Comparison of ENCODE assay signal across 9 cellular contexts in the genomic region with DNA sequence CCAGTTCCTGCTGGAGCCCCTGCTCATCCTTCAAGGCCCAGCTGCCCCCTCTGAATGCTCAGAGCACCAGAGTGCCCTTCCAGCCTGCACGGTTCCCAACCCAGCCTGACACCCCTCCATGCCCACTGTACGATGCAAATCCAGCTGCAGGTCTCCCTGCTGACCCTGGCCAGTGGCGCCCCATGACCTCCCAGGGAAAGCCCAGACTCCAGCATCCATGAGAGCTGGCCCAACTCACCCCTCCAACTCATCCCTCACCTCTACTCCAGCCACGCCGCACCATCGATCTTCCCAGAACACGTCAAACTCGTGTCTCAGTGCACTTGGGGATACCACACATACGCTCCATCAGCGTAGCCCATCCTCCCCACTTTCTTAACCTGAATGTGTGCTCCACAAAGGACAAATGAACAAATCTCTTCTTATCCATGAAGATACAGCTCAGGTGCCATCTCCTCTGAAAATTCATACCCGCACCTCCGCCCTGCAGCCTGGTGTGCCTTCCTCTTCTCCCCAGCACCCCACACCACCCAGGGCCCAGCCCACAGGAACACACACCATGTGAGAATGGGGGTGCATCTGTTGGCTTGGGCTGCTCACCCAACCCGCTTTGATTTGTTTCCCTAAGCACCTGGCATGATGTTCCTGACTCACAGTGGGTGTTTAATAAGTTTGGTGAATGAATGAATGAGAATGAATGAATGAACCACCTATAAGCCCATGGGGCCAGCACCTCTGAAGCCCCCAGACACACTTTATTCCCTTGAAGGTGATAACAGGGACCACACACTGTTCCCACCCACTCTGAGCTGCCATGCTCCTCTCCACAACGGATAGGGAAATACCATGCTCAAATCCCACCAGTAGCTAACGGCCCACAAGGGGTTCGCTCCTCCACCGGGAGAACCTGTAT. TPM values are rescaled to one million over a fixed set of nuclear protein-coding genes. Genes with fewer than 3 reads are reported as not detected.
DNase-seq lines count a peak whose midpoint lies in the region; ATAC-seq and TF ChIP-seq lines count a peak whose summit lies in the region.
"Had no signal": no experiment of that assay in that cellular context is flagged by ENCODE, and none has a peak within 500 bp of the region (broad histone marks: within the 10 kb centered on the region; RNA-seq: fewer than 3 reads in every experiment).

No MANE protein-coding gene starts in this region.

- H3K27ac ChIP-seq in mammary epithelial cell (ENCODE audit: insufficient read depth, low read depth, low read length), result no peak overlapping the region

- no peak overlapping the region for H3K4me2 ChIP-seq in mammary epithelial cell (ENCODE audit: insufficient read depth, low read depth, low read length)

- TF ChIP-seq CTCF in MCF 10A (IDR thresholded peaks at IDR 0.05; ENCODE audit: unreplicated experiment) (no peak), mammary epithelial cell (conservative IDR thresholded peaks at IDR 0.05 in 1 of 2, IDR thresholded peaks at IDR 0.05 in 1 of 2; ENCODE audit: extremely low read depth in 1 of 2, insufficient read depth in 1 of 2, low read depth in 1 of 2, low read length in 2 of 2) (no peak), natural killer cell (IDR thresholded peaks at IDR 0.05) (no peak), type B pancreatic cell (conservative IDR thresholded peaks at IDR 0.05) (no peak)

- H3K4me3 ChIP-seq in mammary epithelial cell (replicated peaks in 1 of 3; ENCODE audit: insufficient read depth in 1 of 3, low read depth in 2 of 3, low read length in 3 of 3), result no peak overlapping the region

- CTCF ChIA-PET in MCF 10A (lab: Yijun Ruan, JAX), result interaction anchor here (1.5 to 1.6 kb wide), 2 partner anchors 53 to 123 kb away, joined by 3 to 6 read pairs; no protein-coding TSS in a partner anchor
- CTCF ChIA-PET in mammary epithelial cell (lab: Charles Lee; ENCODE audit: low non-redundant PET), result interaction anchor here (0.6 kb wide), 1 partner anchor 549 kb away, joined by 3 read pairs; no protein-coding TSS in a partner anchor

- no peaks in the 10 kb centered on the region for H3K36me3 ChIP-seq in mammary epithelial cell (ENCODE audit: insufficient read depth, low read length)

- intact Hi-C loops in MCF 10A (cut with micrococcal nuclease), result no loop called here
- intact Hi-C loops in mammary epithelial cell (cut with micrococcal nuclease), result no loop called here
- intact Hi-C loops in natural killer cell (cut with micrococcal nuclease), result loop anchor here (10.0 kb wide), 2 partner anchors 49 to 89 kb away; no protein-coding TSS in a partner anchor

- no peak overlapping the region for H2AFZ ChIP-seq in mammary epithelial cell (ENCODE audit: low read depth, low read length)

- H3K36me3 Mint-ChIP-seq in MCF 10A (ENCODE audit: insufficient read depth, unreplicated experiment), result peaks cover 6% of the 10 kb centered on the region
- H3K36me3 Mint-ChIP-seq in central memory CD8-positive, alpha-beta T cell (ENCODE audit: insufficient read depth), result peaks cover 17% of the 10 kb centered on the region
- no peaks in the 10 kb centered on the region for H3K36me3 Mint-ChIP-seq in natural killer cell
- H3K36me3 Mint-ChIP-seq in type B pancreatic cell, result peaks cover 7% of the 10 kb centered on the region

- 96% methylated on average over 12 of the region's 17 CpGs for WGBS in mammary epithelial cell (ENCODE audit: low coverage, missing lambda C conversion rate)

- no TSS peak for BruUV-seq in MCF 10A (replicated peaks; lab: Mats Ljungman, UMichigan)
- BruUV-seq in mammary epithelial cell (replicated peaks; lab: Mats Ljungman, UMichigan), result no TSS peak

- no peaks in the 10 kb centered on the region for H3K27me3 Mint-ChIP-seq in MCF 10A (ENCODE audit: insufficient read depth, unreplicated experiment)
- no peaks in the 10 kb centered on the region for H3K27me3 Mint-ChIP-seq in central memory CD8-positive, alpha-beta T cell
- H3K27me3 Mint-ChIP-seq in natural killer cell (ENCODE audit: low read depth in 2 of 2), result no peaks in the 10 kb centered on the region
- H3K27me3 Mint-ChIP-seq in type B pancreatic cell, result no peaks in the 10 kb centered on the region

- DNase-seq in MCF 10A (ENCODE audit: unreplicated experiment), result no peak
- no peak for DNase-seq in mammary epithelial cell
- no peak for DNase-seq in central memory CD8-positive, alpha-beta T cell (ENCODE audit: low spot score in 2 of 2)
- no peak for DNase-seq in natural killer cell
- DNase-seq in type B pancreatic cell (ENCODE audit: extremely low spot score, unreplicated experiment), result no peak
- DNase-seq in activated CD4-positive, CD25-positive, alpha-beta regulatory T cell (lab: John Stamatoyannopoulos, UW), result no peak
- DNase-seq in central memory CD4-positive, alpha-beta T cell, result no peak
- DNase-seq: NCI-H1048 had no signal

- H3K27me3 ChIP-seq in mammary epithelial cell (ENCODE audit: insufficient read depth, low read length), result no peaks in the 10 kb centered on the region

- POLR2A ChIA-PET in MCF 10A (lab: Yijun Ruan, JAX), result interaction anchor here (0.5 to 8.5 kb wide), 4 partner anchors 28 to 137 kb away, joined by 3 to 134 read pairs (median 4); a partner anchor contains a TSS

- H4K20me1 ChIP-seq in mammary epithelial cell (ENCODE audit: insufficient read depth, low read length), result no peaks in the 10 kb centered on the region

- H3K4me1 ChIP-seq in mammary epithelial cell (ENCODE audit: insufficient read depth, low read length), result peaks cover 47% of the 10 kb centered on the region

- H3K79me2 ChIP-seq in mammary epithelial cell (ENCODE audit: insufficient read depth, low read length), result no peaks in the 10 kb centered on the region

- in situ Hi-C loops in mammary epithelial cell (cut with MboI; ENCODE audit: low sequenced_read_pairs in 2 of 2), result no loop called here

- no peaks in the 10 kb centered on the region for H3K9me3 ChIP-seq in mammary epithelial cell (replicated peaks; ENCODE audit: insufficient read depth, low read length)

- no peak overlapping the region for H3K9ac ChIP-seq in mammary epithelial cell (ENCODE audit: insufficient read depth, low read length)

- H3K4me3 Mint-ChIP-seq in MCF 10A (ENCODE audit: unreplicated experiment), result peak overlapping the region; percentile 51
- no peak overlapping the region for H3K4me3 Mint-ChIP-seq in central memory CD8-positive, alpha-beta T cell
- H3K4me3 Mint-ChIP-seq in natural killer cell, result peak overlapping the region; percentile 26
- no peak overlapping the region for H3K4me3 Mint-ChIP-seq in type B pancreatic cell

- H3K4me1 Mint-ChIP-seq in MCF 10A (ENCODE audit: insufficient read depth, unreplicated experiment), result peaks cover 47% of the 10 kb centered on the region
- peaks cover 63% of the 10 kb centered on the region for H3K4me1 Mint-ChIP-seq in central memory CD8-positive, alpha-beta T cell
- peaks cover 54 to 67% of the 10 kb centered on the region in 2 donors for H3K4me1 Mint-ChIP-seq in natural killer cell
- H3K4me1 Mint-ChIP-seq in type B pancreatic cell (ENCODE audit: unreplicated experiment), result peaks cover 31% of the 10 kb centered on the region

- H3K9me3 Mint-ChIP-seq in MCF 10A (ENCODE audit: unreplicated experiment), result no peaks in the 10 kb centered on the region
- H3K9me3 Mint-ChIP-seq in central memory CD8-positive, alpha-beta T cell, result no peaks in the 10 kb centered on the region
- H3K9me3 Mint-ChIP-seq in natural killer cell, result no peaks in the 10 kb centered on the region
- peaks cover 3% of the 10 kb centered on the region for H3K9me3 Mint-ChIP-seq in type B pancreatic cell

- no peak for ATAC-seq in central memory CD8-positive, alpha-beta T cell (replicated peaks; ENCODE audit: extremely low read depth, poor library complexity, severe bottlenecking)
- ATAC-seq in natural killer cell (no peak), HG03175 (IDR thresholded peaks at IDR 0.05; ENCODE audit: unreplicated experiment) (no peak)

- H3K27ac Mint-ChIP-seq in MCF 10A (ENCODE audit: low read depth, unreplicated experiment), result peak overlapping the region; percentile 64
- peak overlapping the region; percentile 92 for H3K27ac Mint-ChIP-seq in central memory CD8-positive, alpha-beta T cell (ENCODE audit: low read depth)
- H3K27ac Mint-ChIP-seq in natural killer cell, result peak overlapping the region; percentile 87 to 89
- H3K27ac Mint-ChIP-seq in type B pancreatic cell, result peak overlapping the region; percentile 64

- dilution Hi-C loops in mammary epithelial cell (cut with HindIII; ENCODE audit: low sequenced_read_pairs), result loop anchor here (10.0 kb wide), 1 partner anchor 429 kb away; no protein-coding TSS in a partner anchor

RNA-seq across cellular contexts. Expression of a gene that starts 6.2 kb away (rescaled TPM):
- total RNA-seq in MCF 10A (2022), result 37.5 and 40.3 TPM in 2 replicates
- total RNA-seq in mammary epithelial cell, result 10 to 100 TPM; 12.8 to 20.2 TPM
- 7.8 TPM for polyA plus RNA-seq in mammary epithelial cell
- 7.9 TPM for polyA minus RNA-seq in mammary epithelial cell
- total RNA-seq in natural killer cell, result 100 to 1,000 TPM; 137 to 167 (median 145) TPM
- 64.1 and 78.6 TPM in 2 replicates for total RNA-seq in type B pancreatic cell (ENCODE audit: low replicate concordance)

RNA-seq across cellular contexts. Expression of a gene that starts 26.3 kb away (rescaled TPM):
- total RNA-seq in MCF 10A (2022) (54.7 and 71.4 TPM in 2 replicates), mammary epithelial cell (10 to 100 TPM; 17.0 to 48.5 TPM), natural killer cell (100 to 1,000 TPM; 168 to 215 (median 187) TPM), type B pancreatic cell (ENCODE audit: low replicate concordance) (14.6 and 60.9 TPM in 2 replicates)
- polyA plus RNA-seq in mammary epithelial cell, result 13.9 TPM
- polyA minus RNA-seq in mammary epithelial cell, result 5.3 TPM

Comparison
In these comparisons a context has a peak if more than half of its experiments do, and no peak if none do; other contexts are left out.
1. H3K4me3 Mint-ChIP-seq: peak in MCF 10A (single experiment) and natural killer cell (single experiment); none in central memory CD8-positive, alpha-beta T cell (single experiment) and type B pancreatic cell (single experiment).
2. Peak in every context shown above with its lines, with median percentiles within 50 percentile points of each other: H3K27ac Mint-ChIP-seq.